In genomic region chr16:66416981-66417700, GRCh38 we compare ENCODE assay signal across 19 cellular contexts. TPM values are rescaled to one million over a fixed set of nuclear protein-coding genes. Genes with fewer than 3 reads are reported as not detected.
DNase-seq lines count a peak whose midpoint lies in the region; ATAC-seq, FAIRE-seq and TF ChIP-seq lines count a peak whose summit lies in the region.
"Had no signal": no experiment of that assay in that cellular context is flagged by ENCODE, and none has a peak within 500 bp of the region (broad histone marks: within the 10 kb centered on the region; RNA-seq: fewer than 3 reads in every experiment).

No MANE protein-coding gene starts in this region.

- no peak overlapping the region for H3K4me2 ChIP-seq in mammary epithelial cell (ENCODE audit: insufficient read depth, low read depth, low read length)
- H3K4me2 ChIP-seq in OCI-LY7 (ENCODE audit: low read length): no peak overlapping the region
- H3K4me2 ChIP-seq: smooth muscle cell had no signal

- H3K4me1 ChIP-seq in mammary epithelial cell (ENCODE audit: insufficient read depth, low read length): peaks cover 3% of the 10 kb centered on the region
- no peaks in the 10 kb centered on the region for H3K4me1 ChIP-seq in breast epithelium
- no peaks in the 10 kb centered on the region for H3K4me1 ChIP-seq in OCI-LY7 (ENCODE audit: insufficient read depth, low read length, poor library complexity, severe bottlenecking)
- H3K4me1 ChIP-seq: esophagus muscularis mucosa had no signal

- dilution Hi-C loops in mammary epithelial cell (cut with HindIII; ENCODE audit: low sequenced_read_pairs): loop anchor here (5.0 kb wide), 2 partner anchors 40 to 105 kb away; no protein-coding TSS in a partner anchor

- no peaks in the 10 kb centered on the region for H3K79me2 ChIP-seq in mammary epithelial cell (ENCODE audit: insufficient read depth, low read length)
- H3K79me2 ChIP-seq in OCI-LY7 (ENCODE audit: insufficient read depth, low read depth, low read length): no peaks in the 10 kb centered on the region

- H3K36me3 ChIP-seq in mammary epithelial cell (ENCODE audit: insufficient read depth, low read length) (no peaks in the 10 kb centered on the region), breast epithelium (no peaks in the 10 kb centered on the region), OCI-LY7 (ENCODE audit: insufficient read depth, low read length) (no peaks in the 10 kb centered on the region)
- H3K36me3 ChIP-seq: esophagus muscularis mucosa had no signal

- no peaks in the 10 kb centered on the region for H4K20me1 ChIP-seq in mammary epithelial cell (ENCODE audit: insufficient read depth, low read length)
- no peaks in the 10 kb centered on the region for H4K20me1 ChIP-seq in OCI-LY7 (ENCODE audit: insufficient read depth, low read length)

- no peak overlapping the region for H3K4me3 ChIP-seq in mammary epithelial cell (replicated peaks in 1 of 3; ENCODE audit: insufficient read depth in 1 of 3, low read depth in 2 of 3, low read length in 3 of 3)
- no peak overlapping the region for H3K4me3 ChIP-seq in breast epithelium
- H3K4me3 ChIP-seq in fibroblast of the aortic adventitia (ENCODE audit: low read depth, low read length): no peak overlapping the region
- H3K4me3 ChIP-seq in OCI-LY7 (ENCODE audit: low read depth, low read length, poor library complexity, severe bottlenecking): no peak overlapping the region
- H3K4me3 ChIP-seq: esophagus muscularis mucosa, smooth muscle cell had no signal

- WGBS in mammary epithelial cell (ENCODE audit: low coverage, missing lambda C conversion rate): 78% methylated on average over 5 of the region's 7 CpGs

- TF ChIP-seq CTCF in mammary epithelial cell (conservative IDR thresholded peaks at IDR 0.05 in 1 of 2, IDR thresholded peaks at IDR 0.05 in 1 of 2; ENCODE audit: extremely low read depth in 1 of 2, insufficient read depth in 1 of 2, low read depth in 1 of 2, low read length in 2 of 2) (no peak), breast epithelium (IDR thresholded peaks at IDR 0.05) (no peak), fibroblast of the aortic adventitia (IDR thresholded peaks at IDR 0.05; ENCODE audit: insufficient read depth, low read length) (no peak), OCI-LY7 (conservative IDR thresholded peaks at IDR 0.05; ENCODE audit: low read length) (no peak)

- CTCF ChIA-PET in mammary epithelial cell (lab: Charles Lee; ENCODE audit: low non-redundant PET) (no interaction called here), OCI-LY7 (lab: Charles Lee; ENCODE audit: unreplicated experiment) (no interaction called here)

- H3K27ac ChIP-seq in mammary epithelial cell (ENCODE audit: insufficient read depth, low read depth, low read length) (no peak overlapping the region), breast epithelium (no peak overlapping the region), OCI-LY7 (ENCODE audit: low read depth, low read length, poor library complexity, severe bottlenecking) (no peak overlapping the region)
- H3K27ac ChIP-seq: esophagus muscularis mucosa had no signal

- DNase-seq in mammary epithelial cell: peak; percentile 75
- no peak for DNase-seq in breast epithelium (ENCODE audit: low spot score in 2 of 2)
- peak; percentile 10 for DNase-seq in RCC 7860 (ENCODE audit: low spot score)
- peak; percentile 43 for DNase-seq in fibroblast of the aortic adventitia (ENCODE audit: low read depth)
- DNase-seq in activated CD4-positive, alpha-beta T cell treated with anti-CD3 and anti-CD28 coated beads for 48 hours: no peak
- no peak for DNase-seq in NCI-H510A (lab: John Stamatoyannopoulos, UW)
- DNase-seq in OCI-LY7 (ENCODE audit: low spot score): no peak
- DNase-seq: activated CD8-positive, alpha-beta T cell treated with anti-CD3 and anti-CD28 coated beads for 36 hours; amniotic stem cell; GF-D8; hippocampal formation; left colon; NCI-H510A treated with DMSO at 0.1 percent for 48 hours had no signal

- no peak for ATAC-seq in HG03196 (IDR thresholded peaks at IDR 0.05; ENCODE audit: unreplicated experiment)
- ATAC-seq: activated CD8-positive, alpha-beta T cell treated with anti-CD3 and anti-CD28 coated beads for 36 hours; left colon; stimulated activated effector memory CD8-positive, alpha-beta T cell treated with anti-CD3 and anti-CD28 coated beads, Interleukin-12 subunit alpha, Interleukin-12 subunit beta, amount 100 ng/mL, for 72 hours had no signal

- H3K9me3 ChIP-seq in mammary epithelial cell (replicated peaks; ENCODE audit: insufficient read depth, low read length) (no peaks in the 10 kb centered on the region), breast epithelium (no peaks in the 10 kb centered on the region), OCI-LY7 (ENCODE audit: low read length) (peaks cover 20% of the 10 kb centered on the region; the same call in 1 of the 2 replicates)

- H3K27me3 ChIP-seq in mammary epithelial cell (ENCODE audit: insufficient read depth, low read length): no peaks in the 10 kb centered on the region
- H3K27me3 ChIP-seq in breast epithelium: no peaks in the 10 kb centered on the region

- H3K9me2 ChIP-seq in OCI-LY7 (ENCODE audit: insufficient read depth, low read length): no peaks in the 10 kb centered on the region

- intact Hi-C loops in mammary epithelial cell (cut with micrococcal nuclease) (no loop called here), breast epithelium (cut with DNase I; ENCODE audit: low total_unique reads) (no loop called here), OCI-LY7 (cut with micrococcal nuclease; ENCODE audit: unreplicated experiment) (no loop called here)

- H3K9ac ChIP-seq in mammary epithelial cell (ENCODE audit: insufficient read depth, low read length): no peak overlapping the region

- BruUV-seq in mammary epithelial cell (replicated peaks; lab: Mats Ljungman, UMichigan) (no TSS peak), OCI-LY7 (replicated peaks; lab: Mats Ljungman, UMichigan) (no TSS peak)

- in situ Hi-C loops in mammary epithelial cell (cut with MboI; ENCODE audit: low sequenced_read_pairs in 2 of 2): loop anchor here in 1 of 2 donors (25.0 kb wide), 1 partner anchor 445 kb away; no protein-coding TSS in a partner anchor

- POLR2A ChIA-PET in OCI-LY7 (lab: Charles Lee): no interaction called here

- TF ChIP-seq POLR2A in breast epithelium (IDR thresholded peaks at IDR 0.05): no peak

- H2AFZ ChIP-seq in mammary epithelial cell (ENCODE audit: low read depth, low read length) (peak overlapping the region; percentile 5), OCI-LY7 (ENCODE audit: low read length) (no peak overlapping the region)

- FAIRE-seq in RCC 7860 (lab: Jason Lieb, UNC): no peak
- FAIRE-seq: GM18507 had no signal

RNA-seq across cellular contexts. Expression of gene BEAN1, which starts 10.0 kb away (rescaled TPM):
- 1 to 10 TPM; 1.3 to 1.9 TPM for total RNA-seq in mammary epithelial cell
- 0.61 TPM for polyA plus RNA-seq in mammary epithelial cell
- polyA minus RNA-seq in mammary epithelial cell: not detected
- 1 to 10 TPM in 1 of 3 donors, under 1 TPM in 1, not detected in 1; 0.16 to 3.5 TPM for total RNA-seq in breast epithelium
- total RNA-seq in fibroblast of the aortic adventitia (ENCODE audit: low replicate concordance): 0.09 TPM in 1 of 2 replicates, not detected in the other
- not detected in 2 replicates for total RNA-seq in OCI-LY7 (2014; rRNA removed; shearing (Covaris generic))
- 0.13 TPM in 1 of 2 replicates, not detected in the other for total RNA-seq in OCI-LY7 (2022)
- total RNA-seq: activated CD8-positive, alpha-beta T cell treated with anti-CD3 and anti-CD28 coated beads for 36 hours; activated T-helper 2 cell treated with anti-CD3 and anti-CD28 coated beads, Interferon-gamma antibody, Interleukin-2, Interleukin-4, amounts not matched to agents 10 μg/mL and 5 μg/mL and 100 μg/mL, durations not matched to agents 14 hours and 24 hours and 36 hours; left colon had no signal

RNA-seq across cellular contexts. Expression of gene CDH5, which starts 50.6 kb away (rescaled TPM):
- under 1 TPM in 1 of 2 donors, not detected in 1; 0.12 TPM for total RNA-seq in mammary epithelial cell
- 0.03 TPM for polyA plus RNA-seq in mammary epithelial cell
- not detected for polyA minus RNA-seq in mammary epithelial cell
- 10 to 100 TPM; 19.2 to 52.8 (median 45.1) TPM for total RNA-seq in breast epithelium
- 2.9 and 7.0 TPM in 2 replicates for total RNA-seq in fibroblast of the aortic adventitia (ENCODE audit: low replicate concordance)
- total RNA-seq in OCI-LY7 (2014; rRNA removed; shearing (Covaris generic)): not detected in 2 replicates
- total RNA-seq in OCI-LY7 (2022): 0.09 TPM in 1 of 2 replicates, not detected in the other
- total RNA-seq: activated CD8-positive, alpha-beta T cell treated with anti-CD3 and anti-CD28 coated beads for 36 hours; activated T-helper 2 cell treated with anti-CD3 and anti-CD28 coated beads, Interferon-gamma antibody, Interleukin-2, Interleukin-4, amounts not matched to agents 10 μg/mL and 5 μg/mL and 100 μg/mL, durations not matched to agents 14 hours and 24 hours and 36 hours; smooth muscle cell had no signal
- polyA plus RNA-seq: smooth muscle cell had no signal

Comparison
In these comparisons a context has a peak if more than half of its experiments do, and no peak if none do; other contexts are left out.
1. DNase-seq: peak in mammary epithelial cell (single experiment), RCC 7860 (single experiment) and fibroblast of the aortic adventitia (single experiment); none in breast epithelium (0 of 2), activated CD4-positive, alpha-beta T cell treated with anti-CD3 and anti-CD28 coated beads for 48 hours (single experiment), NCI-H510A (single experiment) and OCI-LY7 (single experiment).